8 cellular contexts compared by ENCODE assay signal in the genomic region with DNA sequence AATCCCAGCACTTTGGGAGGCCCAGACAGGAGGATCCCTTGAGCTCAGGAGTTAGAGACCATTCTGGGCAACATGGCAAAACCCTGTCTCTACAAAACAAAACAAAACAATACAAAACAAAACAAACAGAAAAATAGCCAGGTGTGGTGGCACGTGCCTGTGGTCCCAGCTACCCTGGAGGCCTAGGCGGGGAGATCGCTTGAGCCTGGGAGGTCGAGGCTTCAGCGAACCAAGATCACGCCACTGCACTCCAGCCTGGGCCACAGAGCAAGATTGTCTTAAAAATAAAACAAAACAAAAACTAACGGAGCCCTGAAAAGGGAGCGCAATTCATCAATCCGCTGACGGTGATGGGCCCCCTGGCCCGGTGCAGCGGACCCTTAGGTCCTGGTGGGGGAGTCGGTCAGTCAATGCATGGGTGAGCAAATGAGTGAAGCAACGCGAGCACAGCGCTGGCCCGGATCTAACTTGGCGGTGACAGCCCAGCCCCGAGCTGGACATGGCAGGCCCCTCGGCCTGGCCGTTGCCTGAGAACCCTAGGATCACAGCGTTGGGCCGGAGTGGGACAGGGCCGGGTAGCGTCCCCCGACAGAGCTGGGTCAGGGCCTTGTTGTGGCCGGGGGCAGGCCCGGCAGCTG. TPM values are rescaled to one million over a fixed set of nuclear protein-coding genes. Genes with fewer than 3 reads are reported as not detected.
DNase-seq lines count a peak whose midpoint lies in the region; ATAC-seq and TF ChIP-seq lines count a peak whose summit lies in the region.

No MANE protein-coding gene starts in this region.

- peak; percentile 12 for TF ChIP-seq CTCF in brain microvascular endothelial cell (IDR thresholded peaks at IDR 0.05; ENCODE audit: low read depth, low read length, missing control alignments)
- no peak for TF ChIP-seq CTCF in kidney epithelial cell (IDR thresholded peaks at IDR 0.05; ENCODE audit: insufficient read depth, low read length, poor library complexity, severe bottlenecking)
- TF ChIP-seq CTCF in thoracic aorta (IDR thresholded peaks at IDR 0.05): no peak

- H3K27me3 Mint-ChIP-seq in stimulated activated naive CD8-positive, alpha-beta T cell treated with anti-CD3 and anti-CD28 coated beads, Interleukin-15, Interleukin-2, amounts not matched to agents 100 ng/mL and 50 ng/mL, for 24 hours: peaks cover 21% of the 10 kb centered on the region

- no peak overlapping the region for H3K9ac ChIP-seq in HUES6 (ENCODE audit: low read length)

- peaks cover 65% of the 10 kb centered on the region for H3K4me1 Mint-ChIP-seq in stimulated activated naive CD8-positive, alpha-beta T cell treated with anti-CD3 and anti-CD28 coated beads, Interleukin-15, Interleukin-2, amounts not matched to agents 100 ng/mL and 50 ng/mL, for 24 hours (ENCODE audit: low read depth)

- H3K9me3 Mint-ChIP-seq in stimulated activated naive CD8-positive, alpha-beta T cell treated with anti-CD3 and anti-CD28 coated beads, Interleukin-15, Interleukin-2, amounts not matched to agents 100 ng/mL and 50 ng/mL, for 24 hours: no peaks in the 10 kb centered on the region

- H3K4me3 Mint-ChIP-seq in stimulated activated naive CD8-positive, alpha-beta T cell treated with anti-CD3 and anti-CD28 coated beads, Interleukin-15, Interleukin-2, amounts not matched to agents 100 ng/mL and 50 ng/mL, for 24 hours: peak overlapping the region; percentile 80

- peak overlapping the region; percentile 58; the same call in 1 of the 2 replicates for H3K4me3 ChIP-seq in HUES6 (ENCODE audit: low read depth, low read length)
- peak overlapping the region; percentile 67 for H3K4me3 ChIP-seq in brain microvascular endothelial cell (ENCODE audit: low read depth, low read length)
- peak overlapping the region; percentile 70 for H3K4me3 ChIP-seq in kidney epithelial cell (ENCODE audit: low read depth, low read length)
- H3K4me3 ChIP-seq in thoracic aorta: peak overlapping the region; percentile 74

- in situ Hi-C loops in brain microvascular endothelial cell (cut with HindIII; ENCODE audit: low pct_ligation_motif_present, low sequenced_read_pairs): no loop called here

- H3K36me3 ChIP-seq in HUES6 (ENCODE audit: control insufficient read depth, insufficient read depth, low read length): no peaks in the 10 kb centered on the region
- H3K36me3 ChIP-seq in brain microvascular endothelial cell (replicated peaks): no peaks in the 10 kb centered on the region
- no peaks in the 10 kb centered on the region for H3K36me3 ChIP-seq in kidney epithelial cell (ENCODE audit: control insufficient read depth, insufficient read depth, low read length)
- H3K36me3 ChIP-seq in thoracic aorta: no peaks in the 10 kb centered on the region

- peak overlapping the region; percentile 74 for H3K27ac Mint-ChIP-seq in stimulated activated naive CD8-positive, alpha-beta T cell treated with anti-CD3 and anti-CD28 coated beads, Interleukin-15, Interleukin-2, amounts not matched to agents 100 ng/mL and 50 ng/mL, for 24 hours

- ATAC-seq in stimulated activated naive CD8-positive, alpha-beta T cell treated with anti-CD3 and anti-CD28 coated beads, Interleukin-15, Interleukin-2, amounts not matched to agents 100 U/mL and 50 U/mL, for 24 hours: no peak
- no peak for ATAC-seq in thoracic aorta (ENCODE audit: insufficient number of reproducible peaks, low FRiP score, low read depth)

- H3K9me3 ChIP-seq in HUES6 (ENCODE audit: control insufficient read depth, insufficient read depth, low read depth, low read length): no peaks in the 10 kb centered on the region
- no peaks in the 10 kb centered on the region for H3K9me3 ChIP-seq in thoracic aorta

- H3K4me1 ChIP-seq in HUES6 (ENCODE audit: control insufficient read depth, insufficient read depth, low read length): peaks cover 10% of the 10 kb centered on the region
- peaks cover 3 to 27% of the 10 kb centered on the region in 2 donors for H3K4me1 ChIP-seq in thoracic aorta (ENCODE audit: control insufficient read depth in 1 of 2, low read depth in 2 of 2)

- no peak for DNase-seq in stimulated activated naive CD8-positive, alpha-beta T cell treated with anti-CD3 and anti-CD28 coated beads, Interleukin-15, Interleukin-2, amounts not matched to agents 100 U/mL and 50 U/mL, for 24 hours
- DNase-seq in brain microvascular endothelial cell: peak; percentile 34
- DNase-seq in kidney epithelial cell (ENCODE audit: low read depth): no peak
- DNase-seq in thoracic aorta (ENCODE audit: low spot score): no peak
- DNase-seq in DMS153 (lab: John Stamatoyannopoulos, UW): no peak
- no peak for DNase-seq in T1000 (lab: John Stamatoyannopoulos, UW)

- H3K27ac ChIP-seq in HUES6 (ENCODE audit: low read depth, low read length) (no peak overlapping the region), brain microvascular endothelial cell (peak overlapping the region; percentile 60), thoracic aorta (peak overlapping the region; percentile 59 to 86)

- H3K36me3 Mint-ChIP-seq in stimulated activated naive CD8-positive, alpha-beta T cell treated with anti-CD3 and anti-CD28 coated beads, Interleukin-15, Interleukin-2, amounts not matched to agents 100 ng/mL and 50 ng/mL, for 24 hours (ENCODE audit: low read depth): peaks cover 4% of the 10 kb centered on the region

- H3K27me3 ChIP-seq in HUES6 (ENCODE audit: control insufficient read depth, insufficient read depth, low read length) (no peaks in the 10 kb centered on the region), brain microvascular endothelial cell (replicated peaks) (no peaks in the 10 kb centered on the region), kidney epithelial cell (ENCODE audit: control insufficient read depth, insufficient read depth, low read length) (no peaks in the 10 kb centered on the region), thoracic aorta (replicated peaks; ENCODE audit: insufficient read depth) (no peaks in the 10 kb centered on the region)

RNA-seq across cellular contexts. Expression of a gene that starts 52.4 kb away (rescaled TPM):
- total RNA-seq in kidney epithelial cell (5.0 and 5.6 TPM in 2 replicates), thoracic aorta (under 1 TPM; 0.49 to 0.81 TPM)
